8 cellular contexts compared by ENCODE assay signal in genomic region chr15:72784233-72784876, GRCh38. TPM values are rescaled to one million over a fixed set of nuclear protein-coding genes. Genes with fewer than 3 reads are reported as not detected.
DNase-seq lines count a peak whose midpoint lies in the region; ATAC-seq and TF ChIP-seq lines count a peak whose summit lies in the region.

No MANE protein-coding gene starts in this region.

- BruUV-seq in OCI-LY7 (replicated peaks; lab: Mats Ljungman, UMichigan) = TSS peak; percentile 93

- H3K4me1 ChIP-seq in DOHH2 (ENCODE audit: control insufficient read depth, low read length) = peaks cover 26% of the 10 kb centered on the region
- H3K4me1 ChIP-seq in OCI-LY7 (ENCODE audit: insufficient read depth, low read length, poor library complexity, severe bottlenecking) = peaks cover 22% of the 10 kb centered on the region
- H3K4me1 ChIP-seq in iPS DF 6.9 (ENCODE audit: control insufficient read depth, insufficient read depth, low read length) = no peaks in the 10 kb centered on the region

- intact Hi-C loops in OCI-LY7 (cut with micrococcal nuclease; ENCODE audit: unreplicated experiment) = loop anchor here (5.0 kb wide), 5 partner anchors 62 to 848 kb away; partner anchors contain the start of genes NEO1, NPTN and PARP6
- intact Hi-C loops in sciatic nerve (cut with DNase I) = loop anchor here (10.0 kb wide), 2 partner anchors 290 to 480 kb away; no protein-coding TSS in a partner anchor

- no peaks in the 10 kb centered on the region for H3K9me2 ChIP-seq in DOHH2 (replicated peaks; ENCODE audit: control insufficient read depth, low read length)
- H3K9me2 ChIP-seq in OCI-LY7 (ENCODE audit: insufficient read depth, low read length) = no peaks in the 10 kb centered on the region

- H3K9me3 ChIP-seq in DOHH2 (ENCODE audit: control insufficient read depth, insufficient read depth, low read length) (no peaks in the 10 kb centered on the region), OCI-LY7 (ENCODE audit: low read length) (no peaks in the 10 kb centered on the region), iPS DF 6.9 (ENCODE audit: control insufficient read depth, insufficient read depth, low read length) (no peaks in the 10 kb centered on the region)

- peaks cover 44% of the 10 kb centered on the region for H3K79me2 ChIP-seq in DOHH2 (ENCODE audit: control insufficient read depth, low read length)
- H3K79me2 ChIP-seq in OCI-LY7 (ENCODE audit: insufficient read depth, low read depth, low read length) = peaks cover 37% of the 10 kb centered on the region

- no CpG with 5 or more reads among the region's 16 CpGs for WGBS in iPS DF 6.9 (ENCODE audit: insufficient coverage, insufficient read length)

- in situ Hi-C loops in astrocyte of the spinal cord (cut with HindIII; ENCODE audit: low sequenced_read_pairs) = no loop called here

- H3K27ac ChIP-seq in DOHH2 (ENCODE audit: low read depth, low read length) (peak overlapping the region; percentile 63), OCI-LY7 (ENCODE audit: low read depth, low read length, poor library complexity, severe bottlenecking) (peak overlapping the region; percentile 50), iPS DF 6.9 (ENCODE audit: low read length) (no peak overlapping the region)

- TF ChIP-seq CTCF in DOHH2 (IDR thresholded peaks at IDR 0.05; ENCODE audit: low read depth, low read length, poor library complexity, severe bottlenecking) (peak; percentile 74), OCI-LY7 (conservative IDR thresholded peaks at IDR 0.05; ENCODE audit: low read length) (peak; percentile 80), astrocyte of the spinal cord (IDR thresholded peaks at IDR 0.05; ENCODE audit: low read depth, low read length) (peak; percentile 57)

- no peaks in the 10 kb centered on the region for H3F3A ChIP-seq in DOHH2 (ENCODE audit: control insufficient read depth, insufficient read depth)

- DNase-seq in Jurkat, Clone E6-1 (ENCODE audit: low read depth, low spot score) = peak; percentile 75
- DNase-seq in OCI-LY7 (ENCODE audit: low spot score) (peak; percentile 75), astrocyte of the spinal cord (ENCODE audit: low read depth, low spot score) (peak; percentile 91), iPS DF 6.9 (ENCODE audit: low read depth, low spot score) (no peak), sciatic nerve (ENCODE audit: low spot score) (no peak), activated gamma-delta T cell (lab: John Stamatoyannopoulos, UW) (no peak)

- H3K36me3 ChIP-seq in DOHH2 (ENCODE audit: control insufficient read depth, low read length) = peaks cover 33% of the 10 kb centered on the region
- H3K36me3 ChIP-seq in OCI-LY7 (ENCODE audit: insufficient read depth, low read length) = peaks cover 27% of the 10 kb centered on the region
- no peaks in the 10 kb centered on the region for H3K36me3 ChIP-seq in iPS DF 6.9 (ENCODE audit: control insufficient read depth, insufficient read depth, low read length)

- peak overlapping the region; percentile 92 for H2AFZ ChIP-seq in OCI-LY7 (ENCODE audit: low read length)

- ATAC-seq in GM21515 (IDR thresholded peaks at IDR 0.05; ENCODE audit: unreplicated experiment) = peak; percentile 10
- ATAC-seq in sciatic nerve = peak; percentile 68

- CTCF ChIA-PET in OCI-LY7 (lab: Charles Lee; ENCODE audit: unreplicated experiment) = no interaction called here

- H4K20me1 ChIP-seq in DOHH2 (ENCODE audit: control insufficient read depth, insufficient read depth, low read depth, low read length) (peaks cover 4% of the 10 kb centered on the region; the same call in 1 of the 2 replicates), OCI-LY7 (ENCODE audit: insufficient read depth, low read length) (peaks cover 17% of the 10 kb centered on the region)

- POLR2A ChIA-PET in OCI-LY7 (lab: Charles Lee) = interaction anchor here (0.6 to 1.1 kb wide), 3 partner anchors 82 to 309 kb away, joined by 3 read pairs; no protein-coding TSS in a partner anchor

- H3K27me3 ChIP-seq in DOHH2 (ENCODE audit: control insufficient read depth, low read length) (no peaks in the 10 kb centered on the region), iPS DF 6.9 (ENCODE audit: control insufficient read depth, insufficient read depth, low read length) (no peaks in the 10 kb centered on the region)

- peak overlapping the region; percentile 97 for H3K4me2 ChIP-seq in DOHH2 (ENCODE audit: low read length)
- H3K4me2 ChIP-seq in OCI-LY7 (ENCODE audit: low read length) = peak overlapping the region; percentile 87

- peak overlapping the region; percentile 80 for H3K4me3 ChIP-seq in DOHH2 (ENCODE audit: low read length)
- H3K4me3 ChIP-seq in Jurkat, Clone E6-1 (ENCODE audit: low read length) = peak overlapping the region; percentile 79
- H3K4me3 ChIP-seq in OCI-LY7 (ENCODE audit: low read depth, low read length, poor library complexity, severe bottlenecking) = peak overlapping the region; percentile 93
- peak overlapping the region; percentile 86 for H3K4me3 ChIP-seq in astrocyte of the spinal cord (ENCODE audit: low read depth, low read length)
- peak overlapping the region; percentile 82; the same call in 1 of the 2 replicates for H3K4me3 ChIP-seq in iPS DF 6.9 (ENCODE audit: low read length)

RNA-seq across cellular contexts. Expression of gene ADPGK, which starts 0.8 kb away (rescaled TPM):
- polyA plus RNA-seq in Jurkat, Clone E6-1 (2012; ENCODE audit: insufficient read depth, insufficient read length) = 39.2 TPM
- total RNA-seq in OCI-LY7 (2014; rRNA removed; shearing (Covaris generic)) = 86.8 and 112 TPM in 2 replicates
- 70.7 and 74.9 TPM in 2 replicates for total RNA-seq in OCI-LY7 (2022)
- 50.6 TPM for total RNA-seq in sciatic nerve

Comparison
In these comparisons a context has a peak if more than half of its experiments do, and no peak if none do; other contexts are left out.
1. DNase-seq: peak in Jurkat, Clone E6-1 (single experiment), OCI-LY7 (single experiment) and astrocyte of the spinal cord (single experiment); none in iPS DF 6.9 (single experiment), sciatic nerve (single experiment) and activated gamma-delta T cell (single experiment).
2. Peak in every context shown above with its lines, with median percentiles within 50 percentile points of each other: H3K4me3 ChIP-seq and CTCF ChIP-seq.